Comparison of ENCODE assay signal across 25 cellular contexts in genomic region chr3:154285221-154285620, GRCh38. TPM values are rescaled to one million over a fixed set of nuclear protein-coding genes. Genes with fewer than 3 reads are reported as not detected.
A peak's percentile ranks its signal among the peaks of the same experiment; 100 is the strongest.
DNase-seq lines count a peak whose midpoint lies in the region; ATAC-seq and TF ChIP-seq lines count a peak whose summit lies in the region.
"Had no signal": no experiment of that assay in that cellular context is flagged by ENCODE, and none has a peak within 500 bp of the region (broad histone marks: within the 10 kb centered on the region; RNA-seq: fewer than 3 reads in every experiment).

No MANE protein-coding gene starts in this region.

- H3K36me3 ChIP-seq in brain microvascular endothelial cell (replicated peaks) = peaks cover 44% of the 10 kb centered on the region
- H3K36me3 ChIP-seq: breast epithelium had no signal

- TF ChIP-seq CTCF in natural killer cell (IDR thresholded peaks at IDR 0.05) (no peak), GM10266 (IDR thresholded peaks at IDR 0.05; ENCODE audit: control insufficient read depth, insufficient read depth, low read depth, missing control alignments) (no peak), brain microvascular endothelial cell (IDR thresholded peaks at IDR 0.05; ENCODE audit: low read depth, low read length, missing control alignments) (no peak)

- intact Hi-C loops in natural killer cell (cut with micrococcal nuclease) = no loop called here

- H3K27me3 Mint-ChIP-seq in natural killer cell (ENCODE audit: low read depth in 2 of 2) (no peaks in the 10 kb centered on the region), T-helper 17 cell (no peaks in the 10 kb centered on the region)
- H3K27me3 Mint-ChIP-seq in natural killer cell treated with Interleukin-12 subunit alpha and Interleukin-12 subunit beta and Interleukin-15 and Interleukin-18, amount 100 ng/mL, for 72 hours = no peaks in the 10 kb centered on the region
- no peaks in the 10 kb centered on the region for H3K27me3 Mint-ChIP-seq in effector memory CD8-positive, alpha-beta T cell
- H3K27me3 Mint-ChIP-seq: activated CD4-positive, alpha-beta T cell treated with anti-CD3 and anti-CD28 coated beads, Interleukin-2, amount 10 ng/mL, durations not matched to agents 24 days and 14 days; activated naive CD8-positive, alpha-beta T cell treated with anti-CD3 and anti-CD28 coated beads, Interleukin-2, amount 10 ng/mL, durations not matched to agents 7 days and 5 days; IgD-negative memory B cell had no signal

- H3K4me1 Mint-ChIP-seq in natural killer cell (peaks cover 5 to 6% of the 10 kb centered on the region in 2 donors), T-helper 17 cell (peaks cover 12% of the 10 kb centered on the region)
- H3K4me1 Mint-ChIP-seq in natural killer cell treated with Interleukin-12 subunit alpha and Interleukin-12 subunit beta and Interleukin-15 and Interleukin-18, amount 100 ng/mL, for 72 hours (ENCODE audit: low read depth in 2 of 2) = peaks cover 0 to 7% of the 10 kb centered on the region in 2 donors
- peaks cover 2 to 6% of the 10 kb centered on the region in 2 donors for H3K4me1 Mint-ChIP-seq in effector memory CD8-positive, alpha-beta T cell (ENCODE audit: low read depth in 2 of 2)
- H3K4me1 Mint-ChIP-seq: activated CD4-positive, alpha-beta T cell treated with anti-CD3 and anti-CD28 coated beads, Interleukin-2, amount 10 ng/mL, durations not matched to agents 24 days and 14 days had no signal

- in situ Hi-C loops in brain microvascular endothelial cell (cut with HindIII; ENCODE audit: low pct_ligation_motif_present, low sequenced_read_pairs) = no loop called here

- no peaks in the 10 kb centered on the region for H3K9me3 Mint-ChIP-seq in natural killer cell
- H3K9me3 Mint-ChIP-seq in natural killer cell treated with Interleukin-12 subunit alpha and Interleukin-12 subunit beta and Interleukin-15 and Interleukin-18, amount 100 ng/mL, for 72 hours = no peaks in the 10 kb centered on the region
- no peaks in the 10 kb centered on the region for H3K9me3 Mint-ChIP-seq in effector memory CD8-positive, alpha-beta T cell
- H3K9me3 Mint-ChIP-seq: activated CD4-positive, alpha-beta T cell treated with anti-CD3 and anti-CD28 coated beads, Interleukin-2, amount 10 ng/mL, durations not matched to agents 24 days and 14 days; activated naive CD8-positive, alpha-beta T cell treated with anti-CD3 and anti-CD28 coated beads, Interleukin-2, amount 10 ng/mL, durations not matched to agents 7 days and 5 days; CD8-positive, alpha-beta T cell; IgD-negative memory B cell; T-helper 2 cell treated with Interferon-gamma antibody and Interleukin-4, amounts not matched to agents 5 μg/mL and 100 μg/mL, for 36 hours had no signal

- H3K4me3 Mint-ChIP-seq in natural killer cell (no peak overlapping the region), T-helper 17 cell (no peak overlapping the region)
- H3K4me3 Mint-ChIP-seq in natural killer cell treated with Interleukin-12 subunit alpha and Interleukin-12 subunit beta and Interleukin-15 and Interleukin-18, amount 100 ng/mL, for 72 hours = no peak overlapping the region
- H3K4me3 Mint-ChIP-seq in effector memory CD8-positive, alpha-beta T cell = no peak overlapping the region
- H3K4me3 Mint-ChIP-seq: activated CD4-positive, alpha-beta T cell treated with anti-CD3 and anti-CD28 coated beads, Interleukin-2, amount 10 ng/mL, durations not matched to agents 24 days and 14 days; activated naive CD8-positive, alpha-beta T cell treated with anti-CD3 and anti-CD28 coated beads, Interleukin-2, amount 10 ng/mL, durations not matched to agents 7 days and 5 days; CD8-positive, alpha-beta T cell; IgD-negative memory B cell; T-helper 2 cell treated with Interferon-gamma antibody and Interleukin-4, amounts not matched to agents 5 μg/mL and 100 μg/mL, for 36 hours had no signal

- H3K27me3 ChIP-seq in brain microvascular endothelial cell (replicated peaks) = no peaks in the 10 kb centered on the region
- H3K27me3 ChIP-seq: breast epithelium, dorsolateral prefrontal cortex, stomach, vagina had no signal

- no peak for DNase-seq in natural killer cell
- DNase-seq in natural killer cell treated with Interleukin-12 subunit alpha and Interleukin-12 subunit beta and Interleukin-15 and Interleukin-18, amount 100 ng/mL, for 72 hours (ENCODE audit: low spot score) = no peak
- no peak for DNase-seq in T-helper 17 cell
- no peak for DNase-seq in effector memory CD8-positive, alpha-beta T cell
- DNase-seq in GM10266 (ENCODE audit: extremely low spot score) = no peak
- DNase-seq in brain microvascular endothelial cell = no peak
- no peak for DNase-seq in stimulated activated naive CD4-positive, alpha-beta T cell (lab: John Stamatoyannopoulos, UW)
- DNase-seq: activated CD4-positive, alpha-beta T cell treated with anti-CD3 and anti-CD28 coated beads, Interleukin-2, amount 10 ng/mL, durations not matched to agents 24 days and 14 days; activated naive CD8-positive, alpha-beta T cell treated with anti-CD3 and anti-CD28 coated beads, Interleukin-2, amount 10 ng/mL, durations not matched to agents 7 days and 5 days; CD8-positive, alpha-beta T cell; DND-41; dorsolateral prefrontal cortex; head of caudate nucleus; mammary epithelial cell; NCI-H1105 treated with DMSO at 0.1 percent for 48 hours; NCI-H2171; NCI-H82; retina; stomach had no signal

- peak overlapping the region; percentile 33 to 53 for H3K27ac Mint-ChIP-seq in natural killer cell
- no peak overlapping the region for H3K27ac Mint-ChIP-seq in natural killer cell treated with Interleukin-12 subunit alpha and Interleukin-12 subunit beta and Interleukin-15 and Interleukin-18, amount 100 ng/mL, for 72 hours
- H3K27ac Mint-ChIP-seq in T-helper 17 cell = peak overlapping the region; percentile 47
- peak overlapping the region in 1 of 2 donors; percentile 5 for H3K27ac Mint-ChIP-seq in effector memory CD8-positive, alpha-beta T cell
- H3K27ac Mint-ChIP-seq: activated CD4-positive, alpha-beta T cell treated with anti-CD3 and anti-CD28 coated beads, Interleukin-2, amount 10 ng/mL, durations not matched to agents 24 days and 14 days; activated naive CD8-positive, alpha-beta T cell treated with anti-CD3 and anti-CD28 coated beads, Interleukin-2, amount 10 ng/mL, durations not matched to agents 7 days and 5 days; CD8-positive, alpha-beta T cell; T-helper 2 cell treated with Interferon-gamma antibody and Interleukin-4, amounts not matched to agents 5 μg/mL and 100 μg/mL, for 36 hours had no signal

- no peaks in the 10 kb centered on the region for H3K9me3 ChIP-seq in T-helper 17 cell (ENCODE audit: control insufficient read depth, low read length, poor library complexity, severe bottlenecking)
- H3K9me3 ChIP-seq: breast epithelium, HAP-1, stomach, vagina had no signal

- ATAC-seq in natural killer cell (no peak), HG03432 (IDR thresholded peaks at IDR 0.05; ENCODE audit: unreplicated experiment) (peak; percentile 68), T-helper 17 cell (no peak)
- ATAC-seq in natural killer cell treated with Interleukin-12 subunit alpha and Interleukin-12 subunit beta and Interleukin-15 and Interleukin-18, amount 100 ng/mL, for 72 hours = no peak
- no peak for ATAC-seq in effector memory CD8-positive, alpha-beta T cell (replicated peaks)
- ATAC-seq: CD8-positive, alpha-beta T cell had no signal

- H3K27ac ChIP-seq in brain microvascular endothelial cell = no peak overlapping the region
- H3K27ac ChIP-seq: breast epithelium, dorsolateral prefrontal cortex, stomach, vagina had no signal

- no peak overlapping the region for H3K4me3 ChIP-seq in brain microvascular endothelial cell (ENCODE audit: low read depth, low read length)
- H3K4me3 ChIP-seq: breast epithelium, dorsolateral prefrontal cortex, HAP-1, stomach, vagina had no signal

- peaks cover 28% of the 10 kb centered on the region for H3K36me3 Mint-ChIP-seq in natural killer cell
- peaks cover 30% of the 10 kb centered on the region for H3K36me3 Mint-ChIP-seq in natural killer cell treated with Interleukin-12 subunit alpha and Interleukin-12 subunit beta and Interleukin-15 and Interleukin-18, amount 100 ng/mL, for 72 hours
- peaks cover 16% of the 10 kb centered on the region for H3K36me3 Mint-ChIP-seq in T-helper 17 cell (ENCODE audit: low read depth)
- H3K36me3 Mint-ChIP-seq in effector memory CD8-positive, alpha-beta T cell (ENCODE audit: insufficient read depth) = peaks cover 83% of the 10 kb centered on the region

RNA-seq across cellular contexts. Expression of gene DHX36, which starts 39.1 kb away (rescaled TPM):
- total RNA-seq in natural killer cell (100 to 1,000 TPM in 2 of 3 donors, 10 to 100 TPM in 1; 97.3 to 111 (median 102) TPM), T-helper 17 cell (100 to 1,000 TPM in 1 of 2 donors, 10 to 100 TPM in 1; 97.7 to 100 TPM)
- 10 to 100 TPM; 83.0 to 93.4 TPM for total RNA-seq in natural killer cell treated with Interleukin-12 subunit alpha and Interleukin-12 subunit beta and Interleukin-15 and Interleukin-18, amount 100 ng/mL, for 72 hours

Comparison
In these comparisons a context has a peak if more than half of its experiments do, and no peak if none do; other contexts are left out.
1. H3K27ac Mint-ChIP-seq: peak in natural killer cell (2 of 2) and T-helper 17 cell (single experiment); none in natural killer cell treated with Interleukin-12 subunit alpha and Interleukin-12 subunit beta and Interleukin-15 and Interleukin-18, amount 100 ng/mL, for 72 hours (0 of 2).